In genomic region chr17:7352910-7353635, GRCh38 we compare ENCODE assay signal across 9 cellular contexts. TPM values are rescaled to one million over a fixed set of nuclear protein-coding genes. Genes with fewer than 3 reads are reported as not detected.
DNase-seq lines count a peak whose midpoint lies in the region; ATAC-seq and TF ChIP-seq lines count a peak whose summit lies in the region.
"Had no signal": no experiment of that assay in that cellular context is flagged by ENCODE, and none has a peak within 500 bp of the region (broad histone marks: within the 10 kb centered on the region; RNA-seq: fewer than 3 reads in every experiment).

No MANE protein-coding gene starts in this region.

- DNase-seq in AG04450 (ENCODE audit: low read depth, low spot score) (no peak), MM.1S (no peak), neural crest cell (ENCODE audit: low read depth, low spot score) (no peak), NCI-H187 (lab: John Stamatoyannopoulos, UW) (no peak), HT-29 (ENCODE audit: low spot score) (no peak)
- DNase-seq: foreskin keratinocyte had no signal

- H3K36me3 Mint-ChIP-seq in neural crest cell (ENCODE audit: low read depth), result no peaks in the 10 kb centered on the region

- CTCF ChIA-PET in AG04450 (lab: Charles Lee), result interaction anchor here (0.8 to 1.0 kb wide), 2 partner anchors 51 to 162 kb away, joined by 3 read pairs; partner anchors contain the start of gene TMEM256

- H3K4me2 ChIP-seq in MM.1S (ENCODE audit: low read depth, low read length), result peak overlapping the region; percentile 98; the same call in 1 of the 2 replicates

- H3K27me3 ChIP-seq in AG04450 (ENCODE audit: control insufficient read depth, insufficient read depth, low read length), result no peaks in the 10 kb centered on the region
- peaks cover 7% of the 10 kb centered on the region; the same call in 1 of the 2 replicates for H3K27me3 ChIP-seq in MM.1S (replicated peaks; ENCODE audit: insufficient read depth, low read length)
- peaks cover 7% of the 10 kb centered on the region for H3K27me3 ChIP-seq in ectodermal cell (ENCODE audit: control insufficient read depth, insufficient read depth, low read length, poor library complexity, severe bottlenecking)
- H3K27me3 ChIP-seq: foreskin keratinocyte had no signal

- TF ChIP-seq CTCF in AG04450 (IDR thresholded peaks at IDR 0.05; ENCODE audit: low read depth, low read length) (no peak), MM.1S (IDR thresholded peaks at IDR 0.05; ENCODE audit: low read length) (no peak), neural crest cell (conservative IDR thresholded peaks at IDR 0.05) (no peak)

- H2AFZ ChIP-seq in MM.1S (ENCODE audit: low read length), result no peak overlapping the region

- H3K79me2 ChIP-seq in MM.1S (ENCODE audit: low read length), result no peaks in the 10 kb centered on the region

- POLR2A ChIA-PET in AG04450 (lab: Yijun Ruan, JAX), result interaction anchor here (0.9 kb wide), 1 partner anchor 135 kb away, joined by 3 read pairs; no protein-coding TSS in a partner anchor

- no peak overlapping the region for H3K27ac ChIP-seq in AG04450 (ENCODE audit: low read depth, low read length)
- H3K27ac ChIP-seq in MM.1S (ENCODE audit: low read length), result no peak overlapping the region
- no peak overlapping the region for H3K27ac ChIP-seq in ectodermal cell (ENCODE audit: insufficient read depth, low read depth, low read length, poor library complexity, severe bottlenecking)

- H3K36me3 ChIP-seq in MM.1S (replicated peaks; ENCODE audit: insufficient read depth, low read length) (no peaks in the 10 kb centered on the region), ectodermal cell (ENCODE audit: control insufficient read depth, insufficient read depth, low read length) (no peaks in the 10 kb centered on the region)

- H3K4me1 ChIP-seq in MM.1S (ENCODE audit: low read length), result peaks cover 5% of the 10 kb centered on the region; the same call in 1 of the 2 replicates
- peaks cover 42% of the 10 kb centered on the region for H3K4me1 ChIP-seq in ectodermal cell (ENCODE audit: control insufficient read depth, insufficient read depth, low read length)

- no peaks in the 10 kb centered on the region for H4K20me1 ChIP-seq in MM.1S (ENCODE audit: insufficient read depth, low read length)

- no peak overlapping the region for H3K9ac ChIP-seq in MM.1S (ENCODE audit: low read length)

- ATAC-seq in GM18520 (IDR thresholded peaks at IDR 0.05; ENCODE audit: unreplicated experiment), result no peak
- ATAC-seq in GM19035 (IDR thresholded peaks at IDR 0.05; ENCODE audit: unreplicated experiment), result no peak
- ATAC-seq: foreskin keratinocyte had no signal

- H3K9me3 ChIP-seq in AG04450 (ENCODE audit: control insufficient read depth, insufficient read depth, low read length) (no peaks in the 10 kb centered on the region; the same call in 1 of the 2 replicates), MM.1S (replicated peaks; ENCODE audit: insufficient read depth, low read length) (no peaks in the 10 kb centered on the region), ectodermal cell (ENCODE audit: control insufficient read depth, low read length) (no peaks in the 10 kb centered on the region)

- WGBS in ectodermal cell, 2 experiments, result 94 to 95% methylated on average over 37 of the region's 37 CpGs

- no peaks in the 10 kb centered on the region for H3K9me3 Mint-ChIP-seq in neural crest cell

- 0 out of 2 replicates have a peak, but pooled peaks cover 6% of the 10 kb centered on the region for H3F3A ChIP-seq in MM.1S (ENCODE audit: insufficient read depth, low read length)

- H3K4me3 ChIP-seq in AG04450 (ENCODE audit: low read depth, low read length) (peak overlapping the region; percentile 91), MM.1S (ENCODE audit: low read length) (no peak overlapping the region), ectodermal cell (ENCODE audit: insufficient read depth, low read depth, low read length) (peak overlapping the region; percentile 87)

- H3K27me3 Mint-ChIP-seq in neural crest cell (ENCODE audit: low read depth), result no peaks in the 10 kb centered on the region

- H3K4me1 Mint-ChIP-seq in neural crest cell, result peaks cover 40% of the 10 kb centered on the region

- H3K4me3 Mint-ChIP-seq in neural crest cell, result peak overlapping the region; percentile 85

- H3K9me2 ChIP-seq in MM.1S (replicated peaks; ENCODE audit: insufficient read depth, low read length), result no peaks in the 10 kb centered on the region

- no peak overlapping the region for H3K27ac Mint-ChIP-seq in neural crest cell (ENCODE audit: unreplicated experiment)

RNA-seq across cellular contexts. Expression of gene KCTD11, which starts 1.1 kb away (rescaled TPM):
- 12.1 and 13.8 TPM in 2 replicates for polyA plus RNA-seq in AG04450 (2011; rRNA removed)
- 11.6 and 14.6 TPM in 2 replicates for polyA minus RNA-seq in AG04450 (2011; rRNA and poly(A)+ RNA removed)
- polyA plus RNA-seq in ectodermal cell (2013, experiment 1 of 4), result 11.7 TPM
- 10.7 TPM for polyA plus RNA-seq in ectodermal cell (2013, experiment 2 of 4)
- polyA plus RNA-seq in ectodermal cell (2013, experiment 3 of 4), result 8.2 TPM
- 9.7 TPM for polyA plus RNA-seq in ectodermal cell (2013, experiment 4 of 4)
- total RNA-seq in neural crest cell, result 7.9 and 8.0 TPM in 2 replicates
- 5.0 and 6.2 TPM in 2 replicates for total RNA-seq in HT-29 (2014; rRNA removed; shearing (Covaris generic))

RNA-seq across cellular contexts. Expression of gene TMEM95, which starts 1.9 kb away (rescaled TPM):
- polyA plus RNA-seq in AG04450 (2011; rRNA removed), result not detected in 2 replicates
- polyA minus RNA-seq in AG04450 (2011; rRNA and poly(A)+ RNA removed), result not detected in 2 replicates
- polyA plus RNA-seq in ectodermal cell (2013, experiment 1 of 4), result not detected
- not detected for polyA plus RNA-seq in ectodermal cell (2013, experiment 2 of 4)
- not detected for polyA plus RNA-seq in ectodermal cell (2013, experiment 3 of 4)
- polyA plus RNA-seq in ectodermal cell (2013, experiment 4 of 4), result not detected
- not detected in 2 replicates for total RNA-seq in neural crest cell
- total RNA-seq in HT-29 (2014; rRNA removed; shearing (Covaris generic)), result not detected in 2 replicates
- total RNA-seq: foreskin keratinocyte had no signal
- polyA plus RNA-seq: foreskin keratinocyte had no signal

RNA-seq across cellular contexts. Expression of gene ACAP1, which starts 16.7 kb away (rescaled TPM):
- 0.35 and 0.74 TPM in 2 replicates for polyA plus RNA-seq in AG04450 (2011; rRNA removed)
- 0.09 and 0.22 TPM in 2 replicates for polyA minus RNA-seq in AG04450 (2011; rRNA and poly(A)+ RNA removed)
- polyA plus RNA-seq in ectodermal cell (2013, experiment 1 of 4), result 4.6 TPM
- 4.7 TPM for polyA plus RNA-seq in ectodermal cell (2013, experiment 2 of 4)
- polyA plus RNA-seq in ectodermal cell (2013, experiment 3 of 4), result 6.6 TPM
- 3.6 TPM for polyA plus RNA-seq in ectodermal cell (2013, experiment 4 of 4)
- total RNA-seq in neural crest cell, result 1.2 and 1.3 TPM in 2 replicates
- total RNA-seq in HT-29 (2014; rRNA removed; shearing (Covaris generic)), result 0.08 TPM in 1 of 2 replicates, not detected in the other

RNA-seq across cellular contexts. Expression of gene NEURL4, which starts 23.9 kb away (rescaled TPM):
- polyA plus RNA-seq in AG04450 (2011; rRNA removed), result 7.3 and 9.6 TPM in 2 replicates
- 18.4 and 25.8 TPM in 2 replicates for polyA minus RNA-seq in AG04450 (2011; rRNA and poly(A)+ RNA removed)
- 43.8 TPM for polyA plus RNA-seq in ectodermal cell (2013, experiment 1 of 4)
- 44.7 TPM for polyA plus RNA-seq in ectodermal cell (2013, experiment 2 of 4)
- 35.7 TPM for polyA plus RNA-seq in ectodermal cell (2013, experiment 3 of 4)
- 37.0 TPM for polyA plus RNA-seq in ectodermal cell (2013, experiment 4 of 4)
- 65.6 and 69.5 TPM in 2 replicates for total RNA-seq in neural crest cell
- total RNA-seq in HT-29 (2014; rRNA removed; shearing (Covaris generic)), result 18.0 and 21.1 TPM in 2 replicates

RNA-seq across cellular contexts. Expression of gene TNK1, which starts 27.8 kb away (rescaled TPM):
- polyA plus RNA-seq in AG04450 (2011; rRNA removed), result 0.22 and 0.25 TPM in 2 replicates
- polyA minus RNA-seq in AG04450 (2011; rRNA and poly(A)+ RNA removed), result 0.69 TPM in 1 of 2 replicates, not detected in the other
- polyA plus RNA-seq in ectodermal cell (2013, experiment 1 of 4), result 1.9 TPM
- 1.6 TPM for polyA plus RNA-seq in ectodermal cell (2013, experiment 2 of 4)
- 1.6 TPM for polyA plus RNA-seq in ectodermal cell (2013, experiment 3 of 4)
- polyA plus RNA-seq in ectodermal cell (2013, experiment 4 of 4), result 1.3 TPM
- 0.21 and 0.43 TPM in 2 replicates for total RNA-seq in neural crest cell
- 4.8 and 9.4 TPM in 2 replicates for total RNA-seq in HT-29 (2014; rRNA removed; shearing (Covaris generic))
